ENCODE assay signal across 16 cellular contexts in the genomic region with DNA sequence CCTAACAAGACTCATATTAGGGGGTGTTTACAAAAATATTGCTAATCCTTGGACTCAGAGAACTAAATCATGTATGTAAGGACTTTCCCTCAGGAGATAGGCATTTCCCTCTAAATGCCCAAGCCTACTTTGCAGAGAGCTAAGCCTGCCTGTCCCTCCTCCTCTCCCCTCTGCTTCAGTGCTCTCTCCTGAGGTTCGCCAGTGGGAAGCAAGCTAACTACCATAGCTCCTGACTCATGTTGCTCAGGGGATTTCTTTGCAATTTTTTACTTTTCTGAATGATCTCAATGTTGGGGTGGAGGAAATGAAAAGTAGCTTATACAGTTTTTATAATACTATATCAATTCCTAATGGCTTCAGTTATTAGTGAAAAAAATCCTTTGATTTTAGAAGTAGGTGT. TPM values are rescaled to one million over a fixed set of nuclear protein-coding genes. Genes with fewer than 3 reads are reported as not detected.
DNase-seq lines count a peak whose midpoint lies in the region; ATAC-seq and TF ChIP-seq lines count a peak whose summit lies in the region.
"Had no signal": no experiment of that assay in that cellular context is flagged by ENCODE, and none has a peak within 500 bp of the region (broad histone marks: within the 10 kb centered on the region; RNA-seq: fewer than 3 reads in every experiment).

No MANE protein-coding gene starts in this region.

- peak overlapping the region; percentile 61; the same call in 1 of the 2 replicates for H3K27ac ChIP-seq in Karpas-422 (ENCODE audit: low read length)
- H3K27ac ChIP-seq in coronary artery = peak overlapping the region in 1 of 2 donors; percentile 87
- H3K27ac ChIP-seq: BLaER1 treated with 17β-estradiol and CSF1 and Interleukin-3, amounts not matched to agents 10 nM and 100 nM had no signal

- H3K27ac Mint-ChIP-seq in natural killer cell treated with Interleukin-12 subunit alpha and Interleukin-12 subunit beta and Interleukin-15 and Interleukin-18, amount 100 ng/mL, for 72 hours = no peak overlapping the region
- H3K27ac Mint-ChIP-seq: B cell; CD8-positive, alpha-beta T cell; GM23338 had no signal

- H3K79me2 ChIP-seq in Karpas-422 (ENCODE audit: low read length) = peaks cover 20% of the 10 kb centered on the region; the same call in 1 of the 2 replicates

- H3K9me3 ChIP-seq in Karpas-422 (ENCODE audit: low read length) = peaks cover 16% of the 10 kb centered on the region

- no peak for DNase-seq in Karpas-422
- DNase-seq in astrocyte of the hippocampus (ENCODE audit: low read depth, low spot score) = peak; percentile 16
- DNase-seq in kidney tubule cell (ENCODE audit: low spot score) = peak; percentile 29
- no peak for DNase-seq in COR-L47 (lab: John Stamatoyannopoulos, UW)
- no peak for DNase-seq in coronary artery (ENCODE audit: low spot score)
- DNase-seq in NCI-H1092 (lab: John Stamatoyannopoulos, UW) = no peak
- no peak for DNase-seq in natural killer cell treated with Interleukin-12 subunit alpha and Interleukin-12 subunit beta and Interleukin-15 and Interleukin-18, amount 100 ng/mL, for 72 hours (ENCODE audit: low spot score)
- DNase-seq: CD8-positive, alpha-beta T cell; DMS 273 treated with DMSO at 0.1 percent for 48 hours; DMS53; DND-41; GF-D8; HCEC 1CT had no signal

- no peaks in the 10 kb centered on the region for H3K27me3 ChIP-seq in Karpas-422 (ENCODE audit: low read length)
- H3K27me3 ChIP-seq: BLaER1 treated with 17β-estradiol and CSF1 and Interleukin-3, amounts not matched to agents 10 nM and 100 nM had no signal

- peaks cover 38% of the 10 kb centered on the region for H3K36me3 Mint-ChIP-seq in natural killer cell treated with Interleukin-12 subunit alpha and Interleukin-12 subunit beta and Interleukin-15 and Interleukin-18, amount 100 ng/mL, for 72 hours

- H3K4me1 ChIP-seq in Karpas-422 (ENCODE audit: low read length) = peaks cover 15% of the 10 kb centered on the region

- H4K20me1 ChIP-seq in Karpas-422 (ENCODE audit: insufficient read depth, low read depth, low read length) = no peaks in the 10 kb centered on the region
- H4K20me1 ChIP-seq: BLaER1 treated with 17β-estradiol and CSF1 and Interleukin-3, amounts not matched to agents 10 nM and 100 nM had no signal

- H3K4me1 Mint-ChIP-seq in natural killer cell treated with Interleukin-12 subunit alpha and Interleukin-12 subunit beta and Interleukin-15 and Interleukin-18, amount 100 ng/mL, for 72 hours (ENCODE audit: low read depth in 2 of 2) = no peaks in the 10 kb centered on the region

- H3K4me3 Mint-ChIP-seq in natural killer cell treated with Interleukin-12 subunit alpha and Interleukin-12 subunit beta and Interleukin-15 and Interleukin-18, amount 100 ng/mL, for 72 hours = no peak overlapping the region
- H3K4me3 Mint-ChIP-seq: B cell; CD8-positive, alpha-beta T cell; GM23338 had no signal

- H3K9me2 ChIP-seq in Karpas-422 (replicated peaks; ENCODE audit: insufficient read depth, low read length) = no peaks in the 10 kb centered on the region

- H3K4me3 ChIP-seq in Karpas-422 (ENCODE audit: low read length) (no peak overlapping the region), coronary artery (no peak overlapping the region)
- H3K4me3 ChIP-seq: BLaER1 treated with 17β-estradiol and CSF1 and Interleukin-3, amounts not matched to agents 10 nM and 100 nM; GM23338 had no signal

- H3K36me3 ChIP-seq in Karpas-422 (ENCODE audit: insufficient read depth, low read length) = peaks cover 35% of the 10 kb centered on the region

- peaks cover 8% of the 10 kb centered on the region for H3K9me3 Mint-ChIP-seq in natural killer cell treated with Interleukin-12 subunit alpha and Interleukin-12 subunit beta and Interleukin-15 and Interleukin-18, amount 100 ng/mL, for 72 hours
- H3K9me3 Mint-ChIP-seq: GM23338 had no signal

- no peak overlapping the region for H3K9ac ChIP-seq in Karpas-422 (ENCODE audit: low read length)
- H3K9ac ChIP-seq: BLaER1 treated with 17β-estradiol and CSF1 and Interleukin-3, amounts not matched to agents 10 nM and 100 nM had no signal

- no peaks in the 10 kb centered on the region for H3K27me3 Mint-ChIP-seq in natural killer cell treated with Interleukin-12 subunit alpha and Interleukin-12 subunit beta and Interleukin-15 and Interleukin-18, amount 100 ng/mL, for 72 hours
- H3K27me3 Mint-ChIP-seq: B cell had no signal

- no peak for ATAC-seq in natural killer cell treated with Interleukin-12 subunit alpha and Interleukin-12 subunit beta and Interleukin-15 and Interleukin-18, amount 100 ng/mL, for 72 hours
- ATAC-seq: CD8-positive, alpha-beta T cell; GM23338 had no signal

- no peak for TF ChIP-seq CTCF in coronary artery (IDR thresholded peaks at IDR 0.05)

- peak overlapping the region; percentile 2; the same call in 1 of the 2 replicates for H2AFZ ChIP-seq in Karpas-422 (ENCODE audit: low read length)
- H2AFZ ChIP-seq: GM23338 had no signal

- H3K4me2 ChIP-seq in Karpas-422 (ENCODE audit: low read depth, low read length, poor library complexity, severe bottlenecking) = peak overlapping the region; percentile 51
- H3K4me2 ChIP-seq: GM23338 had no signal

RNA-seq across cellular contexts. Expression of a gene that starts 29.6 kb away (rescaled TPM):
- 31.6 and 66.7 TPM in 2 replicates for total RNA-seq in Karpas-422 (2014; rRNA removed; shearing (Covaris generic); ENCODE audit: low replicate concordance)
- total RNA-seq in natural killer cell treated with Interleukin-12 subunit alpha and Interleukin-12 subunit beta and Interleukin-15 and Interleukin-18, amount 100 ng/mL, for 72 hours = 10 to 100 TPM in 1 of 2 donors, 1 to 10 TPM in 1; 7.9 to 11.5 TPM

RNA-seq across cellular contexts. Expression of a gene that starts 33.4 kb away (rescaled TPM):
- total RNA-seq in Karpas-422 (2014; rRNA removed; shearing (Covaris generic); ENCODE audit: low replicate concordance) = 1.7 and 10.0 TPM in 2 replicates
- 1 to 10 TPM; 1.4 to 3.8 TPM for total RNA-seq in natural killer cell treated with Interleukin-12 subunit alpha and Interleukin-12 subunit beta and Interleukin-15 and Interleukin-18, amount 100 ng/mL, for 72 hours

Comparison
In these comparisons a context has a peak if more than half of its experiments do, and no peak if none do; other contexts are left out.
1. DNase-seq: peak in astrocyte of the hippocampus (single experiment) and kidney tubule cell (single experiment); none in Karpas-422 (single experiment), COR-L47 (single experiment), coronary artery (single experiment), NCI-H1092 (single experiment) and natural killer cell treated with Interleukin-12 subunit alpha and Interleukin-12 subunit beta and Interleukin-15 and Interleukin-18, amount 100 ng/mL, for 72 hours (single experiment).